Comparison of ENCODE assay signal across 26 cellular contexts in the genomic region with DNA sequence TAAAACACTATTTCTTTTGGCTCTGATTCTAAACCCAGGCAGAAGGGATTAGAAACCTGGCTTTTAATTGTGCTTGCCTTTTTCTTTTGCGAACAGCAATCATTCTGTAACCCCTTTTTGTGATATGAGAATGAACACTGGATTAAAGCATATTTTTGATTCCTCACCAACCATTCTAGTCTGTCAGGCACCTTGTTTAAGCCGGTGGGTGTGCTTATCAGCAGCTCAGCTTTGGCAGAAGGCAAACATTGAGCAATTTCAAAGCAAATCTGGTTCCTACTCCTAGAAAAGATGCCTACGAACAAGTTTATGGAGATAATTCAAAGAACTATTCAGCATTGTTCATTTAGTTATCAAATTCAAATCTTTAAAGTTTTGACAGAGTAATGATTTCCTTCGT.
"Had no signal": no experiment of that assay in that cellular context is flagged by ENCODE, and none has a peak within 500 bp of the region (broad histone marks: within the 10 kb centered on the region; RNA-seq: fewer than 3 reads in every experiment).

No MANE protein-coding gene starts in this region.

- H3K9me3 ChIP-seq: adrenal gland, gastrocnemius medialis, right lobe of liver, thyroid gland, upper lobe of right lung had no signal

- ATAC-seq: gastrocnemius medialis; left cardiac atrium; left ventricle myocardium superior; right lobe of liver; stimulated activated memory B cell treated with anti-CD40 and anti-IgM and Interleukin-4, amounts not matched to agents 10 μg/mL and 1 μg/mL and 100 μg/mL, for 72 hours; stimulated activated naive CD8-positive, alpha-beta T cell treated with anti-CD3 and anti-CD28 coated beads, Interleukin-15, amount 100 ng/mL, for 72 hours; upper lobe of right lung had no signal

- H3K4me3 ChIP-seq: adrenal gland, coronary artery, dorsolateral prefrontal cortex, gastrocnemius medialis, right lobe of liver, thyroid gland, upper lobe of right lung had no signal

- H3K36me3 ChIP-seq: adrenal gland, brain microvascular endothelial cell, gastrocnemius medialis, right lobe of liver, thyroid gland, upper lobe of right lung had no signal

- H3K4me1 ChIP-seq: adrenal gland, gastrocnemius medialis, right lobe of liver, thyroid gland, upper lobe of right lung had no signal

- H3K27ac ChIP-seq: adrenal gland, brain microvascular endothelial cell, coronary artery, dorsolateral prefrontal cortex, gastrocnemius medialis, right lobe of liver, thyroid gland, upper lobe of right lung, VCaP had no signal

- H3K27me3 ChIP-seq: adrenal gland, brain microvascular endothelial cell, gastrocnemius medialis, right lobe of liver, thyroid gland, upper lobe of right lung had no signal

- DNase-seq: activated CD4-positive, alpha-beta T cell treated with anti-CD3 and anti-CD28 coated beads for 4 hours; activated CD4-positive, alpha-beta T cell treated with anti-CD3 and anti-CD28 coated beads, Interleukin-2, amount 50 U/mL, for 4 hours; activated CD8-positive, alpha-beta memory T cell treated with anti-CD3 and anti-CD28 coated beads for 24 hours; activated effector memory CD4-positive, alpha-beta T cell treated with anti-CD3 and anti-CD28 coated beads, Interleukin-2, amount 50 U/mL, for 16 hours; activated naive CD4-positive, alpha-beta T cell treated with anti-CD3 and anti-CD28 coated beads for 36 hours; activated naive CD8-positive, alpha-beta T cell treated with anti-CD3 and anti-CD28 coated beads for 36 hours; adrenal gland; brain microvascular endothelial cell; dorsolateral prefrontal cortex; effector memory CD4-positive, alpha-beta T cell; erythroblast; gastrocnemius medialis; hippocampal formation; left cardiac atrium; left ventricle myocardium superior; right lobe of liver; stimulated activated CD4-positive, alpha-beta T cell treated with anti-CD3 and anti-CD28 coated beads, Interleukin-4, amount 100 ng/mL, for 4 hours; stimulated activated CD8-positive, alpha-beta memory T cell treated with anti-CD3 and anti-CD28 coated beads, Interleukin-4, amount 100 ng/mL, for 48 hours; stimulated activated naive CD8-positive, alpha-beta T cell treated with anti-CD3 and anti-CD28 coated beads, Interleukin-15, amount 100 ng/mL, for 72 hours; substantia nigra; T-helper 9 cell; thyroid gland; upper lobe of right lung had no signal
